Comparison of ENCODE assay signal across 29 cellular contexts in genomic region chr2:59428940-59429339, GRCh38.
DNase-seq lines count a peak whose midpoint lies in the region; ATAC-seq, FAIRE-seq and TF ChIP-seq lines count a peak whose summit lies in the region.
"Had no signal": no experiment of that assay in that cellular context is flagged by ENCODE, and none has a peak within 500 bp of the region (broad histone marks: within the 10 kb centered on the region; RNA-seq: fewer than 3 reads in every experiment).

No MANE protein-coding gene starts in this region.

- no peak overlapping the region for H3K9ac ChIP-seq in HepG2 (ENCODE audit: insufficient read depth, low read depth, low read length)
- H3K9ac ChIP-seq: BLaER1; BLaER1 treated with 17β-estradiol and CSF1 and Interleukin-3, amounts not matched to agents 10 nM and 100 nM had no signal

- no peaks in the 10 kb centered on the region for H4K20me1 ChIP-seq in HepG2 (ENCODE audit: insufficient read depth, low read length)
- H4K20me1 ChIP-seq: BLaER1; BLaER1 treated with 17β-estradiol and CSF1 and Interleukin-3, amounts not matched to agents 10 nM and 100 nM had no signal

- no peak overlapping the region for H3K27ac ChIP-seq in HepG2 (ENCODE audit: extremely low read length, insufficient read depth, low read length)
- H3K27ac ChIP-seq in right lobe of liver: no peak overlapping the region
- H3K27ac ChIP-seq in A549: no peak overlapping the region
- H3K27ac ChIP-seq: 22Rv1; BLaER1; BLaER1 treated with 17β-estradiol and CSF1 and Interleukin-3, amounts not matched to agents 10 nM and 100 nM; C4-2B had no signal

- FAIRE-seq in HepG2 (lab: Jason Lieb, UNC) (no peak), A549 (lab: Jason Lieb, UNC) (no peak)
- FAIRE-seq: A204.1 had no signal

- H3K4me3 ChIP-seq in HepG2 (replicated peaks in 1 of 3; ENCODE audit: insufficient read depth in 1 of 3, low read depth in 2 of 3, low read length in 3 of 3) (no peak overlapping the region), right lobe of liver (no peak overlapping the region), A549 (no peak overlapping the region)
- H3K4me3 ChIP-seq: BLaER1; BLaER1 treated with 17β-estradiol and CSF1 and Interleukin-3, amounts not matched to agents 10 nM and 100 nM had no signal

- TF ChIP-seq RAD21 in HepG2 (CRISPR knock-in tag; IDR thresholded peaks at IDR 0.05) (no peak), A549 (conservative IDR thresholded peaks at IDR 0.05 in 1 of 2, IDR thresholded peaks at IDR 0.05 in 1 of 2) (no peak)

- BruUV-seq in HepG2 (replicated peaks; lab: Mats Ljungman, UMichigan): no TSS peak

- no peak for TF ChIP-seq EP300 in HepG2 (IDR thresholded peaks at IDR 0.05; ENCODE audit: low read depth in 2 of 2, low read length in 2 of 2)
- TF ChIP-seq EP300 in HepG2 (CRISPR knock-in tag; IDR thresholded peaks at IDR 0.05; ENCODE audit: borderline replicate concordance): no peak
- TF ChIP-seq EP300 in A549 (IDR thresholded peaks at IDR 0.05): no peak

- no peak overlapping the region for H3K4me2 ChIP-seq in HepG2 (ENCODE audit: low read depth, low read length)
- no peak overlapping the region for H3K4me2 ChIP-seq in A549
- H3K4me2 ChIP-seq: BLaER1; BLaER1 treated with 17β-estradiol and CSF1 and Interleukin-3, amounts not matched to agents 10 nM and 100 nM had no signal

- 1% methylated on average over 3 of the region's 3 CpGs for WGBS in HepG2 (ENCODE audit: low lambda C conversion rate)
- WGBS in right lobe of liver (ENCODE audit: insufficient coverage, low coverage, low lambda C conversion rate, missing lambda C conversion rate): 54% methylated on average over 3 of the region's 3 CpGs
- 11% methylated on average over 3 of the region's 3 CpGs for WGBS in A549 (ENCODE audit: missing lambda C conversion rate)

- in situ Hi-C loops in HepG2 (cut with HindIII; ENCODE audit: extremely low pct_ligation_motif_present, low pct_unique_long_range_greater_than_20kb): no loop called here

- H3K27me3 ChIP-seq in HepG2 (ENCODE audit: control insufficient read depth in 1 of 2, insufficient read depth in 2 of 2, low read length in 2 of 2) (no peaks in the 10 kb centered on the region), right lobe of liver (no peaks in the 10 kb centered on the region)
- H3K27me3 ChIP-seq: BE2C; BLaER1; BLaER1 treated with 17β-estradiol and CSF1 and Interleukin-3, amounts not matched to agents 10 nM and 100 nM had no signal

- POLR2A ChIA-PET in HepG2 (lab: Yijun Ruan, JAX): no interaction called here
- POLR2A ChIA-PET in A549 (lab: Yijun Ruan, JAX): no interaction called here

- DNase-seq in HepG2 (ENCODE audit: low spot score): no peak
- no peak for DNase-seq in right lobe of liver
- DNase-seq in A549 (ENCODE audit: low read depth in 1 of 2, low spot score in 1 of 2): no peak
- DNase-seq: 8988T; ACHN; AML-193; BE2C; C1 segment of cervical spinal cord; Caco-2; Calu3; CD4-positive, alpha-beta memory T cell; CD4-positive, alpha-beta T cell; CD4-positive, CD25-positive, alpha-beta regulatory T cell; CD8-positive, alpha-beta memory T cell; CD8-positive, alpha-beta T cell; COR-L47; DMS 273 treated with DMSO at 0.1 percent for 48 hours; DMS153; DMS53; DMS79; DMS79 treated with DMSO at 0.1 percent for 48 hours; DND-41; EL had no signal

- H3K36me3 ChIP-seq in HepG2 (replicated peaks in 1 of 2; ENCODE audit: control insufficient read depth in 1 of 2, insufficient read depth in 2 of 2, low read length in 2 of 2) (no peaks in the 10 kb centered on the region), right lobe of liver (no peaks in the 10 kb centered on the region)
- H3K36me3 ChIP-seq: BE2C; BLaER1; BLaER1 treated with 17β-estradiol and CSF1 and Interleukin-3, amounts not matched to agents 10 nM and 100 nM had no signal

- no peak for TF ChIP-seq CTCF in HepG2 (CRISPR knock-in tag; IDR thresholded peaks at IDR 0.05)
- no peak for TF ChIP-seq CTCF in right lobe of liver (IDR thresholded peaks at IDR 0.05)
- TF ChIP-seq CTCF in A549 (IDR thresholded peaks at IDR 0.05): no peak

- intact Hi-C loops in HepG2 (cut with micrococcal nuclease; ENCODE audit: unreplicated experiment): no loop called here
- intact Hi-C loops in right lobe of liver (cut with DNase I): no loop called here

- H3K9me3 ChIP-seq in HepG2 (ENCODE audit: low read length) (peaks cover 28% of the 10 kb centered on the region), right lobe of liver (no peaks in the 10 kb centered on the region), A549 (peaks cover 18% of the 10 kb centered on the region)
- H3K9me3 ChIP-seq: BE2C, Caco-2 had no signal

- H3K79me2 ChIP-seq in HepG2 (ENCODE audit: insufficient read depth, low read length): no peaks in the 10 kb centered on the region

- TF ChIP-seq POLR2A in HepG2 (IDR thresholded peaks at IDR 0.05; ENCODE audit: insufficient read depth in 1 of 2, low read depth in 2 of 2, low read length in 2 of 2) (no peak), right lobe of liver (IDR thresholded peaks at IDR 0.05) (no peak), A549 (IDR thresholded peaks at IDR 0.05; ENCODE audit: low read length) (no peak)

- CTCF ChIA-PET in HepG2 (lab: Yijun Ruan, JAX; ENCODE audit: low intra/inter-chr PET ratio, low total read pairs) (no interaction called here), A549 (lab: Yijun Ruan, JAX) (interaction anchor here (0.8 to 1.5 kb wide), 2 partner anchors 15 to 22 kb away, joined by 3 to 5 read pairs; no protein-coding TSS in a partner anchor)

- ATAC-seq in HepG2 (no peak), right lobe of liver (no peak), A549 (no peak), GM21360 (IDR thresholded peaks at IDR 0.05; ENCODE audit: unreplicated experiment) (no peak)
- ATAC-seq: CD8-positive, alpha-beta T cell had no signal

- no peak overlapping the region for H2AFZ ChIP-seq in HepG2 (ENCODE audit: low read length)

- H3K4me1 ChIP-seq in HepG2 (ENCODE audit: insufficient read depth, low read length): no peaks in the 10 kb centered on the region
- H3K4me1 ChIP-seq in right lobe of liver: no peaks in the 10 kb centered on the region
- peaks cover 18% of the 10 kb centered on the region for H3K4me1 ChIP-seq in A549
- H3K4me1 ChIP-seq: BE2C; BLaER1; BLaER1 treated with 17β-estradiol and CSF1 and Interleukin-3, amounts not matched to agents 10 nM and 100 nM; Caco-2 had no signal

TF ChIP-seq in HepG2, 621 proteins besides CTCF, POLR2A, EP300 and RAD21:
- peak; percentile 66 for TF ChIP-seq MAFF (IDR thresholded peaks at IDR 0.05; ENCODE audit: low read depth, low read length)
- TF ChIP-seq MAFK (conservative IDR thresholded peaks at IDR 0.05 in 1 of 2, IDR thresholded peaks at IDR 0.05 in 1 of 2; ENCODE audit: low read length in 2 of 2): peak; percentile 72 to 75
- TF ChIP-seq PBX3 (CRISPR knock-in tag; IDR thresholded peaks at IDR 0.05; ENCODE audit: borderline replicate concordance): no peak
TF ChIP-seq in HepG2: peak in this region for 2.

TF ChIP-seq in A549, 52 proteins besides CTCF, POLR2A, EP300 and RAD21:
- TF ChIP-seq EHF (CRISPR knock-in tag; IDR thresholded peaks at IDR 0.05) (no peak), MAFK (IDR thresholded peaks at IDR 0.05; ENCODE audit: partially characterized antibody) (peak; percentile 55)

Comparison
In these comparisons a context has a peak if more than half of its experiments do, and no peak if none do; other contexts are left out.
1. Of the 38 proteins assayed by ChIP-seq in both HepG2 and A549: peak only in HepG2: none; only in A549: none; in both: MAFK; in neither: 37.